In genomic region chr19:33521480-33522370, GRCh38 we compare ENCODE assay signal across 8 cellular contexts. TPM values are rescaled to one million over a fixed set of nuclear protein-coding genes. Genes with fewer than 3 reads are reported as not detected.
A peak's percentile ranks its signal among the peaks of the same experiment; 100 is the strongest.
DNase-seq lines count a peak whose midpoint lies in the region; TF ChIP-seq lines count a peak whose summit lies in the region.

Gene PEPD, minus strand, starts transcription at chr19:33521791. Its CDS starts 31 bp downstream, at chr19:33521760.

- peaks cover 16% of the 10 kb centered on the region for H3K4me1 Mint-ChIP-seq in neural crest cell

- TF ChIP-seq CTCF in DOHH2 (IDR thresholded peaks at IDR 0.05; ENCODE audit: low read depth, low read length, poor library complexity, severe bottlenecking) (no peak), LNCaP clone FGC (IDR thresholded peaks at IDR 0.05; ENCODE audit: control insufficient read depth, extremely low read depth, insufficient read depth) (no peak), fibroblast of villous mesenchyme (IDR thresholded peaks at IDR 0.05; ENCODE audit: insufficient read depth, low read depth, low read length) (no peak), neural crest cell (conservative IDR thresholded peaks at IDR 0.05) (no peak), stomach (IDR thresholded peaks at IDR 0.05) (no peak)

- no peaks in the 10 kb centered on the region for H3K9me2 ChIP-seq in DOHH2 (replicated peaks; ENCODE audit: control insufficient read depth, low read length)
- H3K9me2 ChIP-seq in GM23248 (ENCODE audit: insufficient read depth): no peaks in the 10 kb centered on the region

- peak; percentile 96 for DNase-seq in GM23248
- DNase-seq in LNCaP clone FGC (ENCODE audit: low read depth): peak; percentile 43
- DNase-seq in activated effector memory CD4-positive, alpha-beta T cell treated with anti-CD3 and anti-CD28 coated beads, Interleukin-2, amount 50 U/mL, for 16 hours: peak; percentile 92
- peak; percentile 89 for DNase-seq in fibroblast of villous mesenchyme (ENCODE audit: low read depth)
- peak; percentile 83 for DNase-seq in neural crest cell (ENCODE audit: low read depth, low spot score)
- DNase-seq in stomach: peak; percentile 90

- H3K27ac ChIP-seq in DOHH2 (ENCODE audit: low read depth, low read length) (no peak within 1 kb of the TSS), GM23248 (no peak within 1 kb of the TSS), stomach (peak within 1 kb of the TSS; percentile 18 to 81 (median 53))

- H3K9ac ChIP-seq in GM23248: peak within 1 kb of the TSS; percentile 90

- H2AFZ ChIP-seq in GM23248: peak within 1 kb of the TSS; percentile 94

- peaks cover 4% of the 10 kb centered on the region for H3K27me3 Mint-ChIP-seq in neural crest cell (ENCODE audit: low read depth)

- H3K4me3 ChIP-seq in DOHH2 (ENCODE audit: low read length): peak within 1 kb of the TSS; percentile 83
- H3K4me3 ChIP-seq in GM23248: peak within 1 kb of the TSS; percentile 91
- H3K4me3 ChIP-seq in LNCaP clone FGC (ENCODE audit: low read depth, low read length): peak within 1 kb of the TSS; percentile 89
- peak within 1 kb of the TSS; percentile 83 for H3K4me3 ChIP-seq in fibroblast of villous mesenchyme (ENCODE audit: low read depth, low read length)
- peak within 1 kb of the TSS; percentile 89 to 97 (median 92) for H3K4me3 ChIP-seq in stomach

- H3K36me3 Mint-ChIP-seq in neural crest cell (ENCODE audit: low read depth): no peaks in the 10 kb centered on the region

- peaks cover 14% of the 10 kb centered on the region for H3K4me1 ChIP-seq in DOHH2 (ENCODE audit: control insufficient read depth, low read length)
- H3K4me1 ChIP-seq in GM23248 (ENCODE audit: insufficient read depth): peaks cover 7% of the 10 kb centered on the region
- peaks cover 8 to 30% (median 25%) of the 10 kb centered on the region in 4 donors for H3K4me1 ChIP-seq in stomach

- 1% methylated on average over 42 to 68 of the region's 69 CpGs for WGBS in GM23248 (ENCODE audit: low coverage in 1 of 2, low lambda C conversion rate in 2 of 2, missing lambda C conversion rate in 2 of 2), 2 experiments
- 3 to 8% (median 4%) methylated on average over 24 to 69 of the region's 69 CpGs for WGBS in stomach, 5 donors

- peak within 1 kb of the TSS; percentile 63 for H3K4me2 ChIP-seq in DOHH2 (ENCODE audit: low read length)
- peak within 1 kb of the TSS; percentile 98 for H3K4me2 ChIP-seq in GM23248 (ENCODE audit: unreplicated experiment)

- peak within 1 kb of the TSS; percentile 90 for H3K4me3 Mint-ChIP-seq in neural crest cell

- intact Hi-C loops in stomach (cut with DNase I; ENCODE audit: low total_unique reads): no loop called here

- H3K9me3 Mint-ChIP-seq in neural crest cell: no peaks in the 10 kb centered on the region

- no peak for TF ChIP-seq EP300 in stomach (IDR thresholded peaks at IDR 0.05)

- TF ChIP-seq POLR2A in Raji (IDR thresholded peaks at IDR 0.05; ENCODE audit: insufficient read depth, low read depth, low read length) (peak; percentile 73), stomach (IDR thresholded peaks at IDR 0.05) (no peak)

- H3K79me2 ChIP-seq in DOHH2 (ENCODE audit: control insufficient read depth, low read length) (no peaks in the 10 kb centered on the region), GM23248 (ENCODE audit: insufficient read depth) (peaks cover 31% of the 10 kb centered on the region)

- H3K27me3 ChIP-seq in DOHH2 (ENCODE audit: control insufficient read depth, low read length): peaks cover 7% of the 10 kb centered on the region; the same call in 1 of the 2 replicates
- H3K27me3 ChIP-seq in GM23248 (replicated peaks; ENCODE audit: insufficient read depth): no peaks in the 10 kb centered on the region; the same call in 1 of the 2 replicates
- H3K27me3 ChIP-seq in stomach: no peaks in the 10 kb centered on the region

- no peaks in the 10 kb centered on the region for H3K36me3 ChIP-seq in DOHH2 (ENCODE audit: control insufficient read depth, low read length)
- no peaks in the 10 kb centered on the region for H3K36me3 ChIP-seq in GM23248 (ENCODE audit: low read depth)
- no peaks in the 10 kb centered on the region for H3K36me3 ChIP-seq in stomach

- H3F3A ChIP-seq in DOHH2 (ENCODE audit: control insufficient read depth, insufficient read depth): no peaks in the 10 kb centered on the region
- no peaks in the 10 kb centered on the region for H3F3A ChIP-seq in GM23248 (ENCODE audit: insufficient read depth)

- peak within 1 kb of the TSS; percentile 96 for H3K27ac Mint-ChIP-seq in neural crest cell (ENCODE audit: unreplicated experiment)

- H3K9me3 ChIP-seq in DOHH2 (ENCODE audit: control insufficient read depth, insufficient read depth, low read length) (no peaks in the 10 kb centered on the region), GM23248 (ENCODE audit: low read depth) (no peaks in the 10 kb centered on the region), stomach (no peaks in the 10 kb centered on the region)

- H4K20me1 ChIP-seq in DOHH2 (ENCODE audit: control insufficient read depth, insufficient read depth, low read depth, low read length) (no peaks in the 10 kb centered on the region), GM23248 (ENCODE audit: insufficient read depth) (no peaks in the 10 kb centered on the region)

- in situ Hi-C loops in GM23248 (cut with MboI): no loop called here

RNA-seq across cellular contexts. Expression of gene PEPD, which starts in this region (rescaled TPM):
- total RNA-seq in GM23248 (2014; rRNA removed; shearing (Covaris generic)): 45.4 and 54.8 TPM in 2 replicates
- 86.5 and 92.3 TPM in 2 replicates for polyA plus RNA-seq in GM23248 (2016; fragmentation: Nextera tagmentation; extraction: Ambion mirVana)
- total RNA-seq in fibroblast of villous mesenchyme: 66.1 and 86.0 TPM in 2 replicates
- 39.0 and 43.7 TPM in 2 replicates for total RNA-seq in neural crest cell
- 10 to 100 TPM in 4 of 5 donors, 1 to 10 TPM in 1; 8.8 to 99.4 (median 23.9) TPM for total RNA-seq in stomach
- 10 to 100 TPM; 36.8 to 54.7 (median 49.3) TPM for polyA plus RNA-seq in stomach

Comparison
In these comparisons a context has a peak if more than half of its experiments do, and no peak if none do; other contexts are left out.
1. H3K27ac ChIP-seq: peak in stomach (5 of 5); none in DOHH2 (single experiment) and GM23248 (single experiment).
2. DNase-seq: peak in every context shown above with its lines; median percentile 96 in GM23248; 92 in activated effector memory CD4-positive, alpha-beta T cell treated with anti-CD3 and anti-CD28 coated beads, Interleukin-2, amount 50 U/mL, for 16 hours; 90 in stomach; 89 in fibroblast of villous mesenchyme; 83 in neural crest cell; 43 in LNCaP clone FGC.
3. Peak in every context shown above with its lines, with median percentiles within 50 percentile points of each other: H3K4me3 ChIP-seq.